Comparison of ENCODE assay signal across 11 cellular contexts in the genomic region with DNA sequence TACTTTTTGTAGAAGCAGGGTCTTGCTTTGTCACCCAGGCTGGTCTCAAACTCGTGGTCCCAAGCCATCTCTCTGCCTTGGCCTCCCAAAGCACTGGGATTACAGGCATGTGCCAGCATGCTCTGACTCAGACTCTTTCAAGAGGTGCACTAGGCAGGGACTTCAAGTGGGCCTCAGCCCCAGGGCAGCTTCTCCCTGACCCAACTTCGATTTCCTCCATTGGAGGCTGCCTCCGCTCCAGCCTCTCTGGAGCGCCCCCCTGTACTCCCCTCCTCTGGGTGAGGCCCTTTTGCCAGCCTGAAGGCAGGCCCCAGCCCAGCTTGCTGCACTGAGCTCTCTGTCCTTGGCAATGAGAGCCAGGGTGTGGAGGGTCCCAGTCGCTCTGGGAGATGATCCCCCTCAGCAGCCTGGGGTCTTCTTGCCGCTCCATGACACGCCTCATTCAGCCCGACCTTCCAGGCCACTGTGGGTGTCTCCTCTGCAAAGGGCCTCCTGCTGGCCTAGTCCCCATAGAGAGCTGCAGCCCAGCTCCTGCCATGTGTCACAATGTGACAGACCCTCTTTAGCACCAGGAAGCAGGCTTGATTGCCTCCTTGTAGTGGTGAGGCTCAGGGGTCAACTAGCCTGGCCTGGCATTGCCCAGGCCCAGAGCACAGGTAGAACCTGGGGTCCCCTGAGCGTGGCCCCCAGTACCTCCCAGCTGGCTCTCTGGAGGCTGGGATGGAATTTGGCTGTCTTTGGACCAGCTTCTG. TPM values are rescaled to one million over a fixed set of nuclear protein-coding genes. Genes with fewer than 3 reads are reported as not detected.
A peak's percentile ranks its signal among the peaks of the same experiment; 100 is the strongest.
DNase-seq lines count a peak whose midpoint lies in the region; ATAC-seq and TF ChIP-seq lines count a peak whose summit lies in the region.
"Had no signal": no experiment of that assay in that cellular context is flagged by ENCODE, and none has a peak within 500 bp of the region (broad histone marks: within the 10 kb centered on the region; RNA-seq: fewer than 3 reads in every experiment).

No MANE protein-coding gene starts in this region.

- H3K27ac ChIP-seq in SK-N-MC (peak overlapping the region; percentile 86), lower lobe of right lung (no peak overlapping the region), transverse colon (peak overlapping the region in 3 of 4 donors; percentile 13 to 29 (median 17)), body of pancreas (no peak overlapping the region)
- H3K27ac ChIP-seq: thyroid gland had no signal

- H3K9me3 ChIP-seq in SK-N-MC (ENCODE audit: low read depth, low read length), result no peaks in the 10 kb centered on the region
- no peaks in the 10 kb centered on the region for H3K9me3 ChIP-seq in lower lobe of right lung
- no peaks in the 10 kb centered on the region for H3K9me3 ChIP-seq in transverse colon
- no peaks in the 10 kb centered on the region for H3K9me3 ChIP-seq in body of pancreas
- H3K9me3 ChIP-seq: thyroid gland had no signal

- in situ Hi-C loops in transverse colon (cut with MboI; ENCODE audit: low pct_ligation_motif_present in 1 of 4, low pct_unique_long_range_greater_than_20kb in 1 of 4, low sequenced_read_pairs in 3 of 4), result no loop called here
- in situ Hi-C loops in ACHN (cut with HindIII; ENCODE audit: low pct_ligation_motif_present, low pct_unique_long_range_greater_than_20kb, low sequenced_read_pairs), result no loop called here

- no peaks in the 10 kb centered on the region for H3K36me3 ChIP-seq in SK-N-MC (ENCODE audit: insufficient read depth, low read length)
- no peaks in the 10 kb centered on the region for H3K36me3 ChIP-seq in lower lobe of right lung
- no peaks in the 10 kb centered on the region for H3K36me3 ChIP-seq in transverse colon
- H3K36me3 ChIP-seq in body of pancreas (replicated peaks in 1 of 2; ENCODE audit: insufficient read depth in 1 of 2, low read depth in 2 of 2), result no peaks in the 10 kb centered on the region
- H3K36me3 ChIP-seq: thyroid gland had no signal

- H3K4me3 ChIP-seq in SK-N-MC, result peak overlapping the region; percentile 54
- no peak overlapping the region for H3K4me3 ChIP-seq in lower lobe of right lung
- H3K4me3 ChIP-seq in transverse colon, result no peak overlapping the region
- H3K4me3 ChIP-seq in body of pancreas, result no peak overlapping the region
- H3K4me3 ChIP-seq: thyroid gland had no signal

- DNase-seq in NCI-H82 (lab: John Stamatoyannopoulos, UW) (peak; percentile 52), NCI-H82 treated with DMSO at 0.1 percent for 48 hours (lab: John Stamatoyannopoulos, UW; ENCODE audit: unreplicated experiment) (no peak), SK-N-MC (ENCODE audit: low read depth, low spot score) (no peak), lower lobe of right lung (no peak), transverse colon (no peak), ACHN (no peak), body of pancreas (no peak)
- DNase-seq: activated CD4-positive, alpha-beta T cell treated with anti-CD3 and anti-CD28 coated beads, Interleukin-2, amount 50 U/mL, for 4 hours; NK-92 treated with Interleukin-12 subunit alpha and Interleukin-12 subunit beta, amount 100 ng/mL, for 24 hours; thyroid gland had no signal

- no peak for TF ChIP-seq EP300 in transverse colon (IDR thresholded peaks at IDR 0.05; ENCODE audit: low read depth)

- WGBS in transverse colon (ENCODE audit: low coverage in 1 of 2), 2 donors, result 76% methylated on average over 9 of the region's 9 CpGs; no CpG with 5 or more reads in 1 of the 2 donors
- 84 to 97% methylated on average over 5 to 8 of the region's 9 CpGs for WGBS in body of pancreas, 2 donors

- peak overlapping the region; percentile 2 for H3K9ac ChIP-seq in SK-N-MC (ENCODE audit: insufficient read length)

- no peaks in the 10 kb centered on the region for H3K27me3 ChIP-seq in lower lobe of right lung (ENCODE audit: low read depth)
- no peaks in the 10 kb centered on the region for H3K27me3 ChIP-seq in transverse colon
- H3K27me3 ChIP-seq in body of pancreas, result no peaks in the 10 kb centered on the region
- H3K27me3 ChIP-seq: thyroid gland had no signal

- intact Hi-C loops in lower lobe of right lung (cut with DNase I) (no loop called here), transverse colon (cut with DNase I; ENCODE audit: low total_unique reads) (no loop called here), body of pancreas (cut with DNase I) (no loop called here)

- TF ChIP-seq CTCF in lower lobe of right lung (IDR thresholded peaks at IDR 0.05) (no peak), transverse colon (IDR thresholded peaks at IDR 0.05) (no peak), body of pancreas (IDR thresholded peaks at IDR 0.05) (no peak)

- peak; percentile 24 to 44 for ATAC-seq in lower lobe of right lung
- no peak for ATAC-seq in HG02885 (IDR thresholded peaks at IDR 0.05; ENCODE audit: poor library complexity, unreplicated experiment)
- ATAC-seq in body of pancreas, result no peak

- H3K4me1 ChIP-seq in lower lobe of right lung (peaks cover 4% of the 10 kb centered on the region), transverse colon (peaks cover 28 to 60% (median 46%) of the 10 kb centered on the region in 4 donors), body of pancreas (peaks cover 16% of the 10 kb centered on the region)
- H3K4me1 ChIP-seq: thyroid gland had no signal

- TF ChIP-seq POLR2A in transverse colon (IDR thresholded peaks at IDR 0.05), result no peak
- TF ChIP-seq POLR2A in body of pancreas (IDR thresholded peaks at IDR 0.05), result no peak

RNA-seq across cellular contexts. Expression of a gene that starts 16.4 kb away (rescaled TPM):
- 27.5 TPM for total RNA-seq in lower lobe of right lung
- total RNA-seq in transverse colon, result 10 to 100 TPM; 24.9 to 47.6 (median 35.6) TPM
- 10 to 100 TPM in 1 of 2 donors, 1 to 10 TPM in 1; 6.3 to 11.7 TPM for total RNA-seq in body of pancreas

RNA-seq across cellular contexts. Expression of a gene that starts 39.6 kb away (rescaled TPM):
- total RNA-seq in lower lobe of right lung (11.7 TPM), transverse colon (1 to 10 TPM in 1 of 4 donors, under 1 TPM in 2, not detected in 1; 0.79 to 1.8 (median 0.96) TPM), body of pancreas (under 1 TPM in 1 of 2 donors, not detected in 1; 0.52 TPM)

RNA-seq across cellular contexts. Expression of a gene that starts 40.6 kb away (rescaled TPM):
- 42.2 TPM for total RNA-seq in lower lobe of right lung
- total RNA-seq in transverse colon, result 100 to 1,000 TPM in 1 of 4 donors, 10 to 100 TPM in 3; 23.6 to 134 (median 58.4) TPM
- total RNA-seq in body of pancreas, result 10 to 100 TPM; 52.7 to 55.3 TPM

RNA-seq across cellular contexts. Expression of a gene that starts 40.8 kb away (rescaled TPM):
- total RNA-seq in lower lobe of right lung (17.3 TPM), transverse colon (10 to 100 TPM; 40.0 to 45.3 (median 43.2) TPM), body of pancreas (10 to 100 TPM; 26.5 to 34.6 TPM)

RNA-seq across cellular contexts. Expression of a gene that starts 51.8 kb away (rescaled TPM):
- total RNA-seq in lower lobe of right lung (23.5 TPM), transverse colon (10 to 100 TPM in 3 of 4 donors, 1 to 10 TPM in 1; 2.8 to 40.4 (median 24.4) TPM), body of pancreas (10 to 100 TPM; 14.5 to 34.6 TPM)

Comparison
In these comparisons a context has a peak if more than half of its experiments do, and no peak if none do; other contexts are left out.
1. H3K27ac ChIP-seq: peak in SK-N-MC (single experiment) and transverse colon (3 of 4); none in lower lobe of right lung (single experiment) and body of pancreas (0 of 4).
2. ATAC-seq: peak in lower lobe of right lung (2 of 2); none in HG02885 (single experiment) and body of pancreas (single experiment).